In genomic region chr6:90413396-90413795, GRCh38 we compare ENCODE assay signal across 1 cellular context.
TF ChIP-seq lines count a peak whose summit lies in the region.

No MANE protein-coding gene starts in this region.

TF ChIP-seq in H1, 55 proteins besides CTCF, POLR2A, EP300 and RAD21:
- TF ChIP-seq HDAC6 (IDR thresholded peaks at IDR 0.05; ENCODE audit: low read depth, low read length) (no peak), PHF8 (conservative IDR thresholded peaks at IDR 0.05; ENCODE audit: low read depth, low read length) (no peak), CREB1 (IDR thresholded peaks at IDR 0.05) (no peak), SIX5 (IDR thresholded peaks at IDR 0.05; ENCODE audit: low read depth, low read length) (no peak), CHD7 (IDR thresholded peaks at IDR 0.05; ENCODE audit: insufficient replicate concordance, low read length) (no peak), BCL11A (IDR thresholded peaks at IDR 0.05; ENCODE audit: low read depth in 2 of 2, low read length in 2 of 2) (no peak), POLR2AphosphoS5 (IDR thresholded peaks at IDR 0.05; ENCODE audit: low read depth, low read length) (no peak), RFX5 (IDR thresholded peaks at IDR 0.05; ENCODE audit: borderline replicate concordance, low read depth, low read length) (no peak), CHD1 (IDR thresholded peaks at IDR 0.05; ENCODE audit: low read depth, low read length) (no peak), EGR1 (IDR thresholded peaks at IDR 0.05; ENCODE audit: borderline replicate concordance, low read depth, low read length) (no peak), GTF2F1 (IDR thresholded peaks at IDR 0.05; ENCODE audit: borderline replicate concordance, low read depth, low read length) (no peak), CBX5 (IDR thresholded peaks at IDR 0.05; ENCODE audit: low read depth, low read length) (no peak), NANOG (IDR thresholded peaks at IDR 0.05; ENCODE audit: insufficient read depth, low read depth, low read length, poor library complexity, severe bottlenecking) (no peak), BACH1 (IDR thresholded peaks at IDR 0.05; ENCODE audit: low read length) (no peak), KDM5A (IDR thresholded peaks at IDR 0.05; ENCODE audit: low read length) (no peak), SIRT6 (IDR thresholded peaks at IDR 0.05; ENCODE audit: low read length) (no peak)
